In the genomic region with DNA sequence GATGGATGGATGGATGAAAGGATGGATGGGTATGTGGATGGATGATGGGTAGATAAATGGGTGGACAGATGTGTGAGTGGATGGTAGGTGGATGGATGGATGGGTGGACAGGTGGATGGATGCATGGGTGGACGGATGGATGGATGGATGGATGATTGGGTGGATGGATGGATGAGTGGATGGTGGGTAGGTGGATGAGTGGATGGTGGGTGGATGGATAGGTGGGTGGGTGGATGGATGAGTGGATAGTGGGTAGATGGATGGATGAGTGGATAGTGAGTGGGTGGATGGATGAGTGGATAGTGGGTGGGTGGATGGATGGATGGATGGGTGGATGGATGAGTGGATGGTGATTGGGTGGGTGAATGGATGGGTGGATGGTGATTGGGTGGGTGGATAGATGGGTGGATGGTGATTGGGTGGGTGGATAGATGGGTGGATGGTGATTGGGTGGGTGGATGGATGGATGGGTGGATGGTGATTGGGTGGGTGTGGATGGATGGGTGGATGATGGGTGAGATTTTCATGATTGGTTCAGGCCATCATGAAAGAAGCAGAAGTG, we compare ENCODE assay signal across 1 cellular context.
TF ChIP-seq lines count a peak whose summit lies in the region.

No MANE protein-coding gene starts in this region.

TF ChIP-seq in K562, 482 proteins besides CTCF, POLR2A, EP300 and RAD21 (continued from another document):
- TF ChIP-seq ZBED1 (IDR thresholded peaks at IDR 0.05) (no peak), NFE2L1 (tag; IDR thresholded peaks at IDR 0.05; ENCODE audit: borderline replicate concordance, low read depth) (no peak), PHTF2 (CRISPR knock-in tag; IDR thresholded peaks at IDR 0.05) (no peak), ILK (tag; IDR thresholded peaks at IDR 0.05; ENCODE audit: borderline replicate concordance, low read depth) (no peak), WHSC1 (IDR thresholded peaks at IDR 0.05; ENCODE audit: low read length) (no peak), POLR2B (IDR thresholded peaks at IDR 0.05; ENCODE audit: low read depth, partially characterized antibody) (peak; percentile 43), MCM7 (IDR thresholded peaks at IDR 0.05) (no peak), ZNF778 (CRISPR knock-in tag; IDR thresholded peaks at IDR 0.05) (no peak), TAF15 (IDR thresholded peaks at IDR 0.05; ENCODE audit: low read depth, low read length) (no peak)
